ENCODE assay signal across 10 cellular contexts in genomic region chr7:116633131-116633988, GRCh38. TPM values are rescaled to one million over a fixed set of nuclear protein-coding genes. Genes with fewer than 3 reads are reported as not detected.
DNase-seq lines count a peak whose midpoint lies in the region; ATAC-seq and TF ChIP-seq lines count a peak whose summit lies in the region.
"Had no signal": no experiment of that assay in that cellular context is flagged by ENCODE, and none has a peak within 500 bp of the region (broad histone marks: within the 10 kb centered on the region; RNA-seq: fewer than 3 reads in every experiment).

No MANE protein-coding gene starts in this region.

- H3K36me3 Mint-ChIP-seq in Caco-2 (ENCODE audit: insufficient read depth, unreplicated experiment), result no peaks in the 10 kb centered on the region

- no peaks in the 10 kb centered on the region for H3K9me3 Mint-ChIP-seq in Caco-2 (ENCODE audit: unreplicated experiment)

- TF ChIP-seq CTCF in GM13977 (IDR thresholded peaks at IDR 0.05; ENCODE audit: extremely low read depth, insufficient read depth, missing control alignments), result no peak
- peak in 1 of 7 experiments; percentile 35 for TF ChIP-seq CTCF in body of pancreas (IDR thresholded peaks at IDR 0.05)
- peak in 1 of 2 experiments; percentile 2 for TF ChIP-seq CTCF in Caco-2 (IDR thresholded peaks at IDR 0.05; ENCODE audit: insufficient read depth in 1 of 2, low read depth in 1 of 2, low read length in 1 of 2, severe bottlenecking in 1 of 2, unreplicated experiment in 1 of 2)

- H3K4me1 ChIP-seq in body of pancreas (peaks cover 42% of the 10 kb centered on the region), Caco-2 (no peaks in the 10 kb centered on the region)

- H3K4me1 Mint-ChIP-seq in Caco-2 (ENCODE audit: low read depth, unreplicated experiment), result peaks cover 7% of the 10 kb centered on the region

- H3K27me3 ChIP-seq in body of pancreas (no peaks in the 10 kb centered on the region), Caco-2 (replicated peaks; ENCODE audit: control insufficient read depth, insufficient read depth, low read length) (no peaks in the 10 kb centered on the region)

- H3K27ac ChIP-seq in body of pancreas, result peak overlapping the region; percentile 0 to 60 (median 26)

- POLR2A ChIA-PET in Caco-2 (lab: Charles Lee), result no interaction called here

- H3K4me3 ChIP-seq in body of pancreas (no peak overlapping the region), Caco-2 (ENCODE audit: low read depth, low read length) (no peak overlapping the region)

- CTCF ChIA-PET in Caco-2 (lab: Charles Lee), result no interaction called here

- H3K4me3 Mint-ChIP-seq in Caco-2 (ENCODE audit: unreplicated experiment), result no peak overlapping the region

- no peaks in the 10 kb centered on the region for H3K9me3 ChIP-seq in body of pancreas
- no peaks in the 10 kb centered on the region for H3K9me3 ChIP-seq in Caco-2

- H3K36me3 ChIP-seq in body of pancreas (replicated peaks in 1 of 2; ENCODE audit: insufficient read depth in 1 of 2, low read depth in 2 of 2) (no peaks in the 10 kb centered on the region), Caco-2 (ENCODE audit: control insufficient read depth, insufficient read depth, low read length) (no peaks in the 10 kb centered on the region)

- no peak overlapping the region for H3K27ac Mint-ChIP-seq in Caco-2 (ENCODE audit: unreplicated experiment)

- peak; percentile 59 for ATAC-seq in HG02840 (IDR thresholded peaks at IDR 0.05; ENCODE audit: low FRiP score, unreplicated experiment)
- no peak for ATAC-seq in body of pancreas
- ATAC-seq in sciatic nerve, result peak; percentile 84

- intact Hi-C loops in body of pancreas (cut with DNase I) (no loop called here), sciatic nerve (cut with DNase I) (no loop called here), Caco-2 (cut with micrococcal nuclease; ENCODE audit: unreplicated experiment) (no loop called here)

- TF ChIP-seq POLR2A in body of pancreas (IDR thresholded peaks at IDR 0.05), result no peak

- no TSS peak for BruUV-seq in Caco-2 (replicated peaks; lab: Mats Ljungman, UMichigan)

- 71 to 77% methylated on average over 13 of the region's 13 CpGs for WGBS in body of pancreas, 2 donors

- no peaks in the 10 kb centered on the region for H3K27me3 Mint-ChIP-seq in Caco-2 (ENCODE audit: insufficient read depth, unreplicated experiment)

- DNase-seq in GM13977 (ENCODE audit: low spot score) (peak; percentile 43), body of pancreas (peak in 2 of 4 donors; percentile 23 to 46), sciatic nerve (ENCODE audit: low spot score) (no peak), Caco-2 (no peak), NCI-H82 treated with DMSO at 0.1 percent for 48 hours (lab: John Stamatoyannopoulos, UW; ENCODE audit: unreplicated experiment) (no peak), NCI-H1092 (lab: John Stamatoyannopoulos, UW) (no peak), NCI-H2029 (lab: John Stamatoyannopoulos, UW) (no peak)
- DNase-seq: activated CD8-positive, alpha-beta memory T cell treated with anti-CD3 and anti-CD28 coated beads, Interleukin-2, amount 50 U/mL, for 4 hours; NCI-H1930 had no signal

- in situ Hi-C loops in GM13977 (cut with MboI; ENCODE audit: low pct_unique_long_range_greater_than_20kb, low sequenced_read_pairs, unreplicated experiment), result no loop called here

RNA-seq across cellular contexts. Expression of gene MET, which starts 38.6 kb away (rescaled TPM):
- total RNA-seq in body of pancreas (10 to 100 TPM; 21.3 to 23.7 TPM), sciatic nerve (60.7 TPM), Caco-2 (2022) (72.6 and 82.9 TPM in 2 replicates)
